Comparison of ENCODE assay signal across 20 cellular contexts in genomic region chr10:101892782-101893391, GRCh38. TPM values are rescaled to one million over a fixed set of nuclear protein-coding genes. Genes with fewer than 3 reads are reported as not detected.
DNase-seq lines count a peak whose midpoint lies in the region; ATAC-seq and TF ChIP-seq lines count a peak whose summit lies in the region.
"Had no signal": no experiment of that assay in that cellular context is flagged by ENCODE, and none has a peak within 500 bp of the region (broad histone marks: within the 10 kb centered on the region; RNA-seq: fewer than 3 reads in every experiment).

No MANE protein-coding gene starts in this region.

- peaks cover 2% of the 10 kb centered on the region for H3K27me3 Mint-ChIP-seq in endothelial cell (ENCODE audit: unreplicated experiment)
- H3K27me3 Mint-ChIP-seq in activated naive CD4-positive, alpha-beta T cell treated with anti-CD3 and anti-CD28 coated beads for 36 hours (ENCODE audit: low read depth): no peaks in the 10 kb centered on the region
- H3K27me3 Mint-ChIP-seq: activated T-cell treated with anti-CD3 and anti-CD28 coated beads, Interleukin-2, amount 50 U/mL, for 24 hours; effector memory CD8-positive, alpha-beta T cell; IgD-negative memory B cell; type B pancreatic cell had no signal

- TF ChIP-seq CTCF in endothelial cell (IDR thresholded peaks at IDR 0.05; ENCODE audit: unreplicated experiment): no peak

- no peak for ATAC-seq in stimulated activated effector memory CD8-positive, alpha-beta T cell treated with anti-CD3 and anti-CD28 coated beads, Interleukin-12 subunit alpha, Interleukin-12 subunit beta, amount 100 ng/mL, for 72 hours
- ATAC-seq: activated CD4-positive, CD25-positive, alpha-beta regulatory T cell treated with anti-CD3 and anti-CD28 coated beads, Interleukin-2, amount 50 U/mL, for 24 hours; effector memory CD8-positive, alpha-beta T cell; mucosa of descending colon had no signal

- peaks cover 46% of the 10 kb centered on the region for H3K4me1 Mint-ChIP-seq in endothelial cell (ENCODE audit: unreplicated experiment)
- peaks cover 21% of the 10 kb centered on the region for H3K4me1 Mint-ChIP-seq in stimulated activated effector memory CD8-positive, alpha-beta T cell treated with anti-CD3 and anti-CD28 coated beads, Interleukin-12 subunit alpha, Interleukin-12 subunit beta, amount 100 ng/mL, for 72 hours
- peaks cover 18% of the 10 kb centered on the region for H3K4me1 Mint-ChIP-seq in activated naive CD4-positive, alpha-beta T cell treated with anti-CD3 and anti-CD28 coated beads for 36 hours (ENCODE audit: low read depth)

- no peak overlapping the region for H3K4me3 Mint-ChIP-seq in endothelial cell (ENCODE audit: unreplicated experiment)
- no peak overlapping the region for H3K4me3 Mint-ChIP-seq in stimulated activated effector memory CD8-positive, alpha-beta T cell treated with anti-CD3 and anti-CD28 coated beads, Interleukin-12 subunit alpha, Interleukin-12 subunit beta, amount 100 ng/mL, for 72 hours
- H3K4me3 Mint-ChIP-seq in activated naive CD4-positive, alpha-beta T cell treated with anti-CD3 and anti-CD28 coated beads for 36 hours: no peak overlapping the region
- H3K4me3 Mint-ChIP-seq: activated T-cell treated with anti-CD3 and anti-CD28 coated beads, Interleukin-2, amount 50 U/mL, for 24 hours; effector memory CD8-positive, alpha-beta T cell; IgD-negative memory B cell; type B pancreatic cell had no signal

- CTCF ChIA-PET in activated naive CD4-positive, alpha-beta T cell treated with anti-CD3 and anti-CD28 coated beads for 36 hours (lab: Charles Lee): interaction anchor here (0.7 to 1.9 kb wide), 4 partner anchors 22 to 180 kb away, joined by 3 to 8 read pairs (median 4); no protein-coding TSS in a partner anchor

- H3K36me3 Mint-ChIP-seq in endothelial cell (ENCODE audit: low read depth, unreplicated experiment): no peaks in the 10 kb centered on the region
- H3K36me3 Mint-ChIP-seq in stimulated activated effector memory CD8-positive, alpha-beta T cell treated with anti-CD3 and anti-CD28 coated beads, Interleukin-12 subunit alpha, Interleukin-12 subunit beta, amount 100 ng/mL, for 72 hours: no peaks in the 10 kb centered on the region
- H3K36me3 Mint-ChIP-seq in activated naive CD4-positive, alpha-beta T cell treated with anti-CD3 and anti-CD28 coated beads for 36 hours (ENCODE audit: low read depth): no peaks in the 10 kb centered on the region
- H3K36me3 Mint-ChIP-seq: type B pancreatic cell had no signal

- intact Hi-C loops in activated naive CD4-positive, alpha-beta T cell treated with anti-CD3 and anti-CD28 coated beads for 36 hours (cut with micrococcal nuclease): no loop called here

- no peaks in the 10 kb centered on the region for H3K9me3 Mint-ChIP-seq in endothelial cell (ENCODE audit: unreplicated experiment)
- no peaks in the 10 kb centered on the region for H3K9me3 Mint-ChIP-seq in stimulated activated effector memory CD8-positive, alpha-beta T cell treated with anti-CD3 and anti-CD28 coated beads, Interleukin-12 subunit alpha, Interleukin-12 subunit beta, amount 100 ng/mL, for 72 hours
- no peaks in the 10 kb centered on the region for H3K9me3 Mint-ChIP-seq in activated naive CD4-positive, alpha-beta T cell treated with anti-CD3 and anti-CD28 coated beads for 36 hours
- H3K9me3 Mint-ChIP-seq: activated T-cell treated with anti-CD3 and anti-CD28 coated beads, Interleukin-2, amount 50 U/mL, for 24 hours; effector memory CD8-positive, alpha-beta T cell; IgD-negative memory B cell; type B pancreatic cell had no signal

- H3K27ac Mint-ChIP-seq in endothelial cell (ENCODE audit: unreplicated experiment): peak overlapping the region; percentile 75
- peak overlapping the region; percentile 33 for H3K27ac Mint-ChIP-seq in stimulated activated effector memory CD8-positive, alpha-beta T cell treated with anti-CD3 and anti-CD28 coated beads, Interleukin-12 subunit alpha, Interleukin-12 subunit beta, amount 100 ng/mL, for 72 hours
- H3K27ac Mint-ChIP-seq in activated naive CD4-positive, alpha-beta T cell treated with anti-CD3 and anti-CD28 coated beads for 36 hours: no peak overlapping the region
- H3K27ac Mint-ChIP-seq: activated T-cell treated with anti-CD3 and anti-CD28 coated beads, Interleukin-2, amount 50 U/mL, for 24 hours; type B pancreatic cell had no signal

- DNase-seq in NCI-H82 (lab: John Stamatoyannopoulos, UW) (peak; percentile 29), NCI-H82 treated with DMSO at 0.1 percent for 48 hours (lab: John Stamatoyannopoulos, UW; ENCODE audit: unreplicated experiment) (no peak), M059J (ENCODE audit: low read depth) (peak; percentile 32), endothelial cell (ENCODE audit: low spot score) (no peak), amygdala (lab: John Stamatoyannopoulos, UW) (no peak)
- no peak for DNase-seq in stimulated activated effector memory CD8-positive, alpha-beta T cell treated with anti-CD3 and anti-CD28 coated beads, Interleukin-12 subunit alpha, Interleukin-12 subunit beta, amount 100 ng/mL, for 72 hours (ENCODE audit: low spot score in 2 of 2)
- DNase-seq in activated T-cell treated with anti-CD3 and anti-CD28 coated beads, Interleukin-2, amount 50 U/mL, for 48 hours: no peak
- DNase-seq in activated naive CD4-positive, alpha-beta T cell treated with anti-CD3 and anti-CD28 coated beads for 36 hours: no peak
- DNase-seq: 8988T; activated naive CD4-positive, alpha-beta T cell treated with Interleukin-2 at 50 U/mL for 16 hours; activated T-cell treated with anti-CD3 and anti-CD28 coated beads, Interleukin-2, amount 50 U/mL, for 24 hours; COR-L47; effector memory CD8-positive, alpha-beta T cell; mucosa of descending colon; NCI-H774; spleen; stimulated activated CD4-positive, alpha-beta T cell treated with anti-CD3 and anti-CD28 coated beads, Interleukin-4, amount 100 ng/mL, for 4 hours had no signal

RNA-seq across cellular contexts. Expression of gene KCNIP2, which starts 49.3 kb away (rescaled TPM):
- total RNA-seq in M059J (2014; rRNA removed; shearing (Covaris generic)): 0.07 and 0.57 TPM in 2 replicates
- 7.7 TPM for total RNA-seq in endothelial cell (ENCODE audit: unreplicated experiment)
- under 1 TPM; 0.69 to 0.79 TPM for total RNA-seq in activated naive CD4-positive, alpha-beta T cell treated with anti-CD3 and anti-CD28 coated beads for 36 hours

Comparison
In these comparisons a context has a peak if more than half of its experiments do, and no peak if none do; other contexts are left out.
1. DNase-seq: peak in NCI-H82 (single experiment) and M059J (single experiment); none in NCI-H82 treated with DMSO at 0.1 percent for 48 hours (single experiment), endothelial cell (single experiment), stimulated activated effector memory CD8-positive, alpha-beta T cell treated with anti-CD3 and anti-CD28 coated beads, Interleukin-12 subunit alpha, Interleukin-12 subunit beta, amount 100 ng/mL, for 72 hours (0 of 2), activated T-cell treated with anti-CD3 and anti-CD28 coated beads, Interleukin-2, amount 50 U/mL, for 48 hours (0 of 2), activated naive CD4-positive, alpha-beta T cell treated with anti-CD3 and anti-CD28 coated beads for 36 hours (single experiment) and amygdala (0 of 56).